In the genomic region with DNA sequence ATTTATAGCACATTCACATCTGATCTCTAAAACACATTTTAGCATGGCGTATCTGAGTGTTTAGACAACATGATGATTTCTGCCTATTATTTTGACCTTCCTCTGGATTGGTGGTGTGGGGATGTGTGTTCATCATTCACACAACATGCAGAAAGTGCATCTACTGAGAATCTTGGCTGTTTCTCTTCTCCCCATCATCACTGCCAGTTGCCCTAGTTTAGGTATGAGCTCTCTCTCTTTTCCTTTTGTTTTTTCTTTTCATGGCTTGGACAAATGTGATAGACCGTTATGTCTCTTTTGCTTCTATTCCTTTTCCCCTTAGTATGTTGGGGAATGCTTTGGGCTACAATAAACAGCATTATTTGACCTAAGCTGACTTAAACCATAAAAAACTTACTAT, we compare ENCODE assay signal across 23 cellular contexts.
"Had no signal": no experiment of that assay in that cellular context is flagged by ENCODE, and none has a peak within 500 bp of the region (broad histone marks: within the 10 kb centered on the region; RNA-seq: fewer than 3 reads in every experiment).

No MANE protein-coding gene starts in this region.

- H3K4me3 ChIP-seq: colonic mucosa, coronary artery, dorsolateral prefrontal cortex, esophagus muscularis mucosa, esophagus squamous epithelium, gastrocnemius medialis, gastroesophageal sphincter, heart left ventricle, heart right ventricle had no signal

- H3K27ac ChIP-seq: colonic mucosa, coronary artery, dorsolateral prefrontal cortex, epithelial cell of prostate, esophagus muscularis mucosa, esophagus squamous epithelium, foreskin keratinocyte, gastrocnemius medialis, gastroesophageal sphincter, heart left ventricle, heart right ventricle had no signal

- H3K9me3 Mint-ChIP-seq: dendritic cell treated with granulocyte-macrophage colony-stimulating factor and Interleukin-4, amounts not matched to agents 40 ng/mL and 50 ng/mL, for 4 days; endodermal cell had no signal

- DNase-seq: colonic mucosa; cortex of kidney; dermis blood vessel endothelial cell; dorsolateral prefrontal cortex; effector CD4-positive, alpha-beta T cell; effector CD8-positive, alpha-beta T cell; effector memory CD4-positive, alpha-beta T cell; effector memory CD8-positive, alpha-beta T cell; endodermal cell; erythroblast; esophagus squamous epithelium; foreskin fibroblast; foreskin keratinocyte; foreskin melanocyte; gastrocnemius medialis; head of caudate nucleus; heart left ventricle; heart right ventricle had no signal

- H3K36me3 ChIP-seq: colonic mucosa, esophagus muscularis mucosa, esophagus squamous epithelium, gastrocnemius medialis, gastroesophageal sphincter, heart left ventricle, heart right ventricle had no signal

- H3K4me1 ChIP-seq: colonic mucosa, foreskin keratinocyte, gastrocnemius medialis, heart left ventricle had no signal

- H3K4me3 Mint-ChIP-seq: dendritic cell treated with granulocyte-macrophage colony-stimulating factor and Interleukin-4, amounts not matched to agents 40 ng/mL and 50 ng/mL, for 4 days; effector memory CD8-positive, alpha-beta T cell; endodermal cell had no signal

- H3K27ac Mint-ChIP-seq: dendritic cell treated with granulocyte-macrophage colony-stimulating factor and Interleukin-4, amounts not matched to agents 40 ng/mL and 50 ng/mL, for 4 days; effector memory CD8-positive, alpha-beta T cell; endodermal cell had no signal

- H3K27me3 Mint-ChIP-seq: dendritic cell treated with granulocyte-macrophage colony-stimulating factor and Interleukin-4, amounts not matched to agents 40 ng/mL and 50 ng/mL, for 4 days; effector memory CD8-positive, alpha-beta T cell had no signal

- H3K9me3 ChIP-seq: colonic mucosa, esophagus muscularis mucosa, esophagus squamous epithelium, gastrocnemius medialis, gastroesophageal sphincter, heart left ventricle, heart right ventricle had no signal
